27 cellular contexts compared by ENCODE assay signal in the genomic region with DNA sequence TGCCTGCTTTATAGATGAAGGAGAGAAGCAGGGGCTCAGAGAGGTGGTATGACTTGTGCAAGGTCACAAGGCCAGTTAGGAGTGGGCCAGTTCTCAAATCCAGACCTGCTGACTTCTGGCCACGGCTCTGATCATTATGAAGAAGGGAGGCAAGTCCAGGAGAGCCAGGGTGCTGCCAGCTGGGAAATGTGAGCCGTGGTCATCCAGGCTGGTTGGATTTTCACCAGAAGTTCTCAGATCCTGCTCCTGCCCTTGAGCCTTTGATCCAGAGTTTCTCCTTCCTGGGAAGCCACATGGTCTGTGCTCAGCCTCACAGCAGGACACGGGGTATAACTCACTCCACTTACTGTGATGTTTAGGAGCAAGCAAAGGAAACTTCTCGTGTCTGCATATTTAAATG.
"Had no signal": no experiment of that assay in that cellular context is flagged by ENCODE, and none has a peak within 500 bp of the region (broad histone marks: within the 10 kb centered on the region; RNA-seq: fewer than 3 reads in every experiment).

No MANE protein-coding gene starts in this region.

- FAIRE-seq: astrocyte, bronchial epithelial cell had no signal

- DNase-seq: activated B cell treated with CpG ODN at 0.5 μM for 24 hours; activated CD4-positive, alpha-beta T cell treated with anti-CD3 and anti-CD28 coated beads for 4 hours; activated CD4-positive, alpha-beta T cell treated with anti-CD3 and anti-CD28 coated beads, Interleukin-2, amount 50 U/mL, for 1 hour; activated CD8-positive, alpha-beta memory T cell treated with anti-CD3 and anti-CD28 coated beads, Interleukin-2, amount 50 U/mL, for 4 hours; activated gamma-delta T cell treated with Interleukin-2 at 50 U/mL for 16 hours; activated T-cell treated with anti-CD3 and anti-CD28 coated beads for 4 hours; activated T-cell treated with anti-CD3 and anti-CD28 coated beads, Interleukin-2, amount 50 U/mL, for 4 hours; adrenal gland; body of pancreas; NCI-H1092; NCI-H1436 treated with DMSO at 0.1 percent for 48 hours; NCI-H2081; NCI-H226; NCI-H446 treated with DMSO at 0.1 percent for 48 hours; NCI-H524 treated with DMSO at 0.1 percent for 48 hours; SIG-M5; SW 1271; T-helper 1 cell; T-helper 2 cell; T-helper 9 cell had no signal

- H3K4me1 ChIP-seq: body of pancreas had no signal

- H3K27ac ChIP-seq: adrenal gland, body of pancreas, VCaP had no signal

- H3K36me3 ChIP-seq: adrenal gland had no signal

- H3K27me3 ChIP-seq: adrenal gland, body of pancreas had no signal

- H3K27ac Mint-ChIP-seq: activated B cell treated with CpG ODN at 0.5 μM for 24 hours; activated CD4-positive, alpha-beta memory T cell treated with anti-CD3 and anti-CD28 coated beads for 36 hours; activated naive CD4-positive, alpha-beta T cell treated with anti-CD3 and anti-CD28 coated beads for 36 hours; activated T-helper 1 cell treated with anti-CD3 and anti-CD28 coated beads, Interleukin-12 subunit alpha, Interleukin-12 subunit beta, Interleukin-2, Interleukin-4 antibody, amounts not matched to agents 30 ng/mL and 10 ng/mL and 1 ng/mL, durations not matched to agents 14 hours and 24 hours and 36 hours had no signal

- H3K36me3 Mint-ChIP-seq: activated CD4-positive, alpha-beta memory T cell treated with anti-CD3 and anti-CD28 coated beads for 36 hours had no signal

- H3K4me3 Mint-ChIP-seq: activated B cell treated with CpG ODN at 0.5 μM for 24 hours; activated CD4-positive, alpha-beta memory T cell treated with anti-CD3 and anti-CD28 coated beads for 36 hours; activated naive CD4-positive, alpha-beta T cell treated with anti-CD3 and anti-CD28 coated beads for 36 hours; activated T-cell treated with anti-CD3 and anti-CD28 coated beads, Interleukin-2, amount 50 U/mL, for 4 hours; activated T-helper 1 cell treated with anti-CD3 and anti-CD28 coated beads, Interleukin-12 subunit alpha, Interleukin-12 subunit beta, Interleukin-2, Interleukin-4 antibody, amounts not matched to agents 30 ng/mL and 10 ng/mL and 1 ng/mL, durations not matched to agents 14 hours and 24 hours and 36 hours had no signal

- H3K4me1 Mint-ChIP-seq: activated B cell treated with CpG ODN at 0.5 μM for 24 hours had no signal

- H3K4me3 ChIP-seq: adrenal gland, body of pancreas had no signal

- H3K27me3 Mint-ChIP-seq: activated B cell treated with CpG ODN at 0.5 μM for 24 hours; activated CD4-positive, alpha-beta memory T cell treated with anti-CD3 and anti-CD28 coated beads for 36 hours had no signal

- H3K9me3 ChIP-seq: adrenal gland, body of pancreas had no signal

- ATAC-seq: activated T-cell treated with anti-CD3 and anti-CD28 coated beads, Interleukin-2, amount 50 U/mL, for 4 hours; body of pancreas; SK-N-SH treated with all-trans-retinoic acid at 6 μM for 48 hours had no signal
